ENCODE assay signal across 1 cellular context in the genomic region with DNA sequence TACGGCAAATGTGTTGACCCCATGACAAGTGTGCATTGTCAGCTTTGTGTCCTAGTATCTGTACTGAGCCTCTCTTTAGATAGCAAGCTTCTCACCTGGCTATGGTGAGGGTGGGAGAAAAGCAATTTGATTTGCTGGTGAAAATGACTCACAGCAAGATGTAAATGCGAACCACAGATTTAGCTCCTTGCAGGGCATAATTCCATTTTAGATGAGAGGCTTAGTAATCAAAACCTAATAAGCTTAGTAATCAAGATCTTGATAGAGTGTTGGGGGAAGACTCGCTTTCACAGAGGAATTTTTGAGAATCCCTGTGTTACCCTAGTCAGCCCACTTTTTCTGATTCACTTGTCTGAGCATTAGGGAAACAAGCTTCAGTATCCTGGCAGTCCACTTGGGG.
TF ChIP-seq lines count a peak whose summit lies in the region.

No MANE protein-coding gene starts in this region.

TF ChIP-seq in WTC11, 78 proteins besides CTCF, POLR2A, EP300 and RAD21 (continued from another document):
- TF ChIP-seq, protein P1, sequence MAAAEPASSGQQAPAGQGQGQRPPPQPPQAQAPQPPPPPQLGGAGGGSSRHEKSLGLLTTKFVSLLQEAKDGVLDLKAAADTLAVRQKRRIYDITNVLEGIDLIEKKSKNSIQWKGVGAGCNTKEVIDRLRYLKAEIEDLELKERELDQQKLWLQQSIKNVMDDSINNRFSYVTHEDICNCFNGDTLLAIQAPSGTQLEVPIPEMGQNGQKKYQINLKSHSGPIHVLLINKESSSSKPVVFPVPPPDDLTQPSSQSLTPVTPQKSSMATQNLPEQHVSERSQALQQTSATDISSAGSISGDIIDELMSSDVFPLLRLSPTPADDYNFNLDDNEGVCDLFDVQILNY (CRISPR knock-in tag; IDR thresholded peaks at IDR 0.05) = no peak
- TF ChIP-seq MYBL2 (CRISPR knock-in tag; IDR thresholded peaks at IDR 0.05) (no peak), MXD4 (CRISPR knock-in tag; IDR thresholded peaks at IDR 0.05; ENCODE audit: borderline replicate concordance) (no peak), GABPB1 (CRISPR knock-in tag; IDR thresholded peaks at IDR 0.05) (no peak), RELA (CRISPR knock-in tag; IDR thresholded peaks at IDR 0.05; ENCODE audit: borderline replicate concordance) (no peak), ZNF138 (CRISPR knock-in tag; conservative IDR thresholded peaks at IDR 0.05) (no peak)
